ENCODE assay signal across 27 cellular contexts in the genomic region with DNA sequence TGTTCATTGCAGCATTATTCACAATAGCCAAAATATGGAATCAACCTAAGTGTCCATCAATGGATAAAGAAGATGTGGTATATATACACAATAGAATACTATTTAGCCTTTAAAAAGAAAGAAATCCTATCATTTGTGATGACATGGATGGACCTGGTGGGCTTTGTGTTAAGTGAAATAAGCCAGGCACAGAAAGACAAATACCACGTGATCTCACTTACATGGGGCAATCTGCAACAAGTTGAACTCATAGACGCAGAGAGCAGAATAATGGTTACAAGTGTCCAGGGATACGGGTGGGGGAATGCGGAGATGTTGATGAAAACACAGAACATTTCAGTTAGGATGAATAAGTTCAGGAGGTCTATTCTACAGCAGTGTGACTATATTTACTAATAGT.
"Had no signal": no experiment of that assay in that cellular context is flagged by ENCODE, and none has a peak within 500 bp of the region (broad histone marks: within the 10 kb centered on the region; RNA-seq: fewer than 3 reads in every experiment).

No MANE protein-coding gene starts in this region.

- H3K27ac ChIP-seq: stomach, suprapubic skin, testis, thoracic aorta, thyroid gland, tibial artery, tibial nerve, transverse colon, upper lobe of left lung, upper lobe of right lung, uterus, vagina had no signal

- FAIRE-seq: urothelium cell line had no signal

- H3K9me3 ChIP-seq: stomach, suprapubic skin, testis, thoracic aorta, thyroid gland, tibial artery, tibial nerve, transverse colon, upper lobe of left lung, upper lobe of right lung, uterus, vagina had no signal

- DNase-seq: stimulated activated CD4-positive, alpha-beta T cell treated with anti-CD3 and anti-CD28 coated beads, Interleukin-2, amount 100 ng/mL, for 48 hours; stimulated activated CD4-positive, alpha-beta T cell treated with anti-CD3 and anti-CD28 coated beads, Interleukin-4, amount 100 ng/mL, for 1 hour; stimulated activated CD4-positive, alpha-beta T cell treated with anti-CD3 and anti-CD28 coated beads, Interleukin-4, amount 100 ng/mL, for 24 hours; stimulated activated CD4-positive, alpha-beta T cell treated with anti-CD3 and anti-CD28 coated beads, Interleukin-4, amount 100 ng/mL, for 4 hours; stimulated activated CD8-positive, alpha-beta memory T cell treated with anti-CD3 and anti-CD28 coated beads, Interleukin-4, amount 100 ng/mL, for 48 hours; stimulated activated naive B cell treated with anti-CD40 and anti-IgM and Interleukin-4, amounts not matched to agents 10 μg/mL and 1 μg/mL and 100 μg/mL, for 72 hours; stimulated activated naive CD4-positive, alpha-beta T cell; stimulated activated naive CD4-positive, alpha-beta T cell treated with Interleukin-2 at 50 U/mL for 16 hours; stimulated activated naive CD8-positive, alpha-beta T cell treated with anti-CD3 and anti-CD28 coated beads, Interleukin-15, amount 100 ng/mL, for 72 hours; stimulated activated naive CD8-positive, alpha-beta T cell treated with anti-CD3 and anti-CD28 coated beads, Interleukin-15, Interleukin-2, amounts not matched to agents 100 U/mL and 50 U/mL, for 24 hours; stomach; substantia nigra; testis; thyroid gland; tibial artery; transverse colon; trophoblast cell; upper lobe of left lung; upper lobe of right lung; uterus had no signal

- H3K4me1 ChIP-seq: stomach, suprapubic skin, testis, thyroid gland, tibial artery, transverse colon, upper lobe of left lung, upper lobe of right lung, uterus, vagina had no signal

- H3K27me3 ChIP-seq: stomach, suprapubic skin, testis, thyroid gland, tibial artery, tibial nerve, transverse colon, upper lobe of left lung, upper lobe of right lung, uterus, vagina had no signal

- H3K36me3 ChIP-seq: stomach, suprapubic skin, thoracic aorta, thyroid gland, tibial artery, tibial nerve, transverse colon, upper lobe of left lung, upper lobe of right lung, uterus, vagina had no signal

- ATAC-seq: stimulated activated effector memory CD8-positive, alpha-beta T cell treated with anti-CD3 and anti-CD28 coated beads, Interleukin-12 subunit alpha, Interleukin-12 subunit beta, amount 100 ng/mL, for 72 hours; stimulated activated memory B cell treated with anti-CD40 and anti-IgM and Interleukin-4, amounts not matched to agents 10 μg/mL and 1 μg/mL and 100 μg/mL, for 72 hours; stimulated activated naive B cell treated with anti-CD40 and anti-IgM and Interleukin-4, amounts not matched to agents 10 μg/mL and 1 μg/mL and 100 μg/mL, for 72 hours; stimulated activated naive CD8-positive, alpha-beta T cell treated with anti-CD3 and anti-CD28 coated beads, Interleukin-15, amount 100 ng/mL, for 72 hours; stimulated activated naive CD8-positive, alpha-beta T cell treated with anti-CD3 and anti-CD28 coated beads, Interleukin-15, Interleukin-2, amounts not matched to agents 100 U/mL and 50 U/mL, for 24 hours; upper lobe of right lung had no signal

- H3K4me3 ChIP-seq: stomach, suprapubic skin, testis, thoracic aorta, thyroid gland, tibial artery, tibial nerve, transverse colon, upper lobe of left lung, upper lobe of right lung, uterus, vagina had no signal
